8 cellular contexts compared by ENCODE assay signal in the genomic region with DNA sequence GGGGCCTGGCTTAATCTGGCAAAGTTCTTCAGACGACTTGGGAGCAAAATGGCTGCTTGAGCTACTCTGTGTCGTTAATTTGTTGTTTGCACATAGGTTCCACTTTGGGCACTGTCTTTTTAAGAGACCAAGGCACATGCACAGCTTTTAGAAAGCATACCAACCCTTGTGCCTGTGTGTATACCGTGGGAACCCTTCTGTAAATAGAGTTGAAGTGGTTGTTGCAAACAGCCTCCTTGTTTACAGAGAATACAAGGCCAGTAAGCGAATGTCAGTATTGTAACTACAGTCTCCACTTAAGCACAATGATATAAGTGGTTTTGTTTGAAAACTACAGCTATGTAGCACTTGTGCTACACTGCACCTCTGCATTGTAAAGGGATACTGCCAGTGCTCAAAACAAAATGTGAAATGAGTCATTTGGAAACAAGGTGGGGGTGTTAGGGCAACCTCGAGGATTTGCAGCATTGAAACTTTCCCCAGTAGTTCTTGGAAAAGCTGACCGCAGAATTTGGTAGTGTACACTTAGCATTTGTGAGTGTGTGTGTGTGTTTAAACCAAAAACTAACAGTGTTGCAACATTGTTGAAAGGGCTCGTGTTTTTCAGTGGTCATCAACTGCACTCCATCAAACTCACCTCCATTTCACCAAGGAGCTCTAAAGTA.
A peak's percentile ranks its signal among the peaks of the same experiment; 100 is the strongest.
DNase-seq lines count a peak whose midpoint lies in the region; ATAC-seq and TF ChIP-seq lines count a peak whose summit lies in the region.

No MANE protein-coding gene starts in this region.

- no peaks in the 10 kb centered on the region for H3K27me3 Mint-ChIP-seq in CD4-positive, alpha-beta memory T cell
- no peaks in the 10 kb centered on the region for H3K27me3 Mint-ChIP-seq in endothelial cell (ENCODE audit: unreplicated experiment)

- WGBS in tibial nerve, 2 donors: 75 to 76% methylated on average over 7 of the region's 7 CpGs

- peak; percentile 54 for ATAC-seq in GM19351 (IDR thresholded peaks at IDR 0.05; ENCODE audit: unreplicated experiment)
- peak; percentile 52 for ATAC-seq in HG03442 (IDR thresholded peaks at IDR 0.05; ENCODE audit: unreplicated experiment)
- ATAC-seq in activated naive CD4-positive, alpha-beta T cell treated with anti-CD3 and anti-CD28 coated beads, Interleukin-2, amount 50 U/mL, for 72 hours: peak; percentile 93 to 96

- no peak for TF ChIP-seq POLR2A in tibial nerve (IDR thresholded peaks at IDR 0.05)

- CTCF ChIA-PET in CD4-positive, alpha-beta memory T cell (lab: Charles Lee; ENCODE audit: partially characterized antibody): no interaction called here

- TF ChIP-seq CTCF in tibial nerve (IDR thresholded peaks at IDR 0.05): no peak
- TF ChIP-seq CTCF in endothelial cell (IDR thresholded peaks at IDR 0.05; ENCODE audit: unreplicated experiment): no peak

- DNase-seq in activated naive CD4-positive, alpha-beta T cell treated with anti-CD3 and anti-CD28 coated beads, Interleukin-2, amount 50 U/mL, for 72 hours (ENCODE audit: low spot score in 2 of 2): peak in 1 of 2 donors; percentile 53
- peak; percentile 28 to 41 (median 35) for DNase-seq in stimulated activated CD4-positive, alpha-beta T cell treated with anti-CD3 and anti-CD28 coated beads, TNF-alpha, amount 100 ng/mL, for 48 hours (ENCODE audit: low read depth in 3 of 3)
- DNase-seq in tibial nerve (ENCODE audit: low spot score in 2 of 2): no peak
- DNase-seq in CD4-positive, alpha-beta memory T cell: no peak
- no peak for DNase-seq in RPMI8226
- DNase-seq in endothelial cell (ENCODE audit: low spot score): no peak

- H3K4me1 Mint-ChIP-seq in CD4-positive, alpha-beta memory T cell: peaks cover 8 to 21% (median 14%) of the 10 kb centered on the region in 4 donors
- H3K4me1 Mint-ChIP-seq in endothelial cell (ENCODE audit: unreplicated experiment): peaks cover 12% of the 10 kb centered on the region

- POLR2A ChIA-PET in CD4-positive, alpha-beta memory T cell (lab: Charles Lee; ENCODE audit: partially characterized antibody): no interaction called here

- TF ChIP-seq EP300 in tibial nerve (IDR thresholded peaks at IDR 0.05): no peak

- H3K4me3 ChIP-seq in tibial nerve: no peak overlapping the region
- H3K4me3 ChIP-seq in CD4-positive, alpha-beta memory T cell (ENCODE audit: low read length in 2 of 2): no peak overlapping the region

- intact Hi-C loops in CD4-positive, alpha-beta memory T cell (cut with micrococcal nuclease): no loop called here

- peaks cover 36 to 57% of the 10 kb centered on the region in 2 donors for H3K36me3 Mint-ChIP-seq in activated naive CD4-positive, alpha-beta T cell treated with anti-CD3 and anti-CD28 coated beads, Interleukin-2, amount 50 U/mL, for 72 hours
- peaks cover 62 to 67% of the 10 kb centered on the region in 2 donors for H3K36me3 Mint-ChIP-seq in CD4-positive, alpha-beta memory T cell
- H3K36me3 Mint-ChIP-seq in endothelial cell (ENCODE audit: low read depth, unreplicated experiment): no peaks in the 10 kb centered on the region

- H3K9me3 Mint-ChIP-seq in activated naive CD4-positive, alpha-beta T cell treated with anti-CD3 and anti-CD28 coated beads, Interleukin-2, amount 50 U/mL, for 72 hours: no peaks in the 10 kb centered on the region
- no peaks in the 10 kb centered on the region for H3K9me3 Mint-ChIP-seq in CD4-positive, alpha-beta memory T cell
- H3K9me3 Mint-ChIP-seq in endothelial cell (ENCODE audit: unreplicated experiment): no peaks in the 10 kb centered on the region

- H3K27me3 ChIP-seq in tibial nerve: no peaks in the 10 kb centered on the region
- H3K27me3 ChIP-seq in CD4-positive, alpha-beta memory T cell (ENCODE audit: insufficient read depth, low read length): no peaks in the 10 kb centered on the region

- no peak overlapping the region for H3K4me3 Mint-ChIP-seq in CD4-positive, alpha-beta memory T cell
- H3K4me3 Mint-ChIP-seq in endothelial cell (ENCODE audit: unreplicated experiment): no peak overlapping the region

- H3K27ac Mint-ChIP-seq in activated naive CD4-positive, alpha-beta T cell treated with anti-CD3 and anti-CD28 coated beads, Interleukin-2, amount 50 U/mL, for 72 hours: peak overlapping the region; percentile 1 to 60
- H3K27ac Mint-ChIP-seq in CD4-positive, alpha-beta memory T cell: peak overlapping the region in 2 of 7 donors; percentile 47 to 53
- H3K27ac Mint-ChIP-seq in endothelial cell (ENCODE audit: unreplicated experiment): no peak overlapping the region

- H3K27ac ChIP-seq in tibial nerve: no peak overlapping the region
- no peak overlapping the region for H3K27ac ChIP-seq in CD4-positive, alpha-beta memory T cell (ENCODE audit: low read depth, low read length)

- H3K9me3 ChIP-seq in tibial nerve: no peaks in the 10 kb centered on the region
- no peaks in the 10 kb centered on the region for H3K9me3 ChIP-seq in CD4-positive, alpha-beta memory T cell (ENCODE audit: control insufficient read depth in 1 of 2, low read length in 2 of 2)

- H3K36me3 ChIP-seq in tibial nerve: peaks cover 0 to 29% (median 0%) of the 10 kb centered on the region in 3 donors
- no peaks in the 10 kb centered on the region for H3K36me3 ChIP-seq in CD4-positive, alpha-beta memory T cell (ENCODE audit: insufficient read depth, low read length)

- no peaks in the 10 kb centered on the region for H3K4me1 ChIP-seq in tibial nerve
- H3K4me1 ChIP-seq in CD4-positive, alpha-beta memory T cell (ENCODE audit: insufficient read depth, low read length): no peaks in the 10 kb centered on the region

Comparison
In these comparisons a context has a peak if more than half of its experiments do, and no peak if none do; other contexts are left out.
1. DNase-seq: peak in stimulated activated CD4-positive, alpha-beta T cell treated with anti-CD3 and anti-CD28 coated beads, TNF-alpha, amount 100 ng/mL, for 48 hours (3 of 3); none in tibial nerve (0 of 2), CD4-positive, alpha-beta memory T cell (0 of 5), RPMI8226 (single experiment) and endothelial cell (single experiment).
2. Peak in every context shown above with its lines, with median percentiles within 50 percentile points of each other: ATAC-seq.